Comparison of ENCODE assay signal across 29 cellular contexts in the genomic region with DNA sequence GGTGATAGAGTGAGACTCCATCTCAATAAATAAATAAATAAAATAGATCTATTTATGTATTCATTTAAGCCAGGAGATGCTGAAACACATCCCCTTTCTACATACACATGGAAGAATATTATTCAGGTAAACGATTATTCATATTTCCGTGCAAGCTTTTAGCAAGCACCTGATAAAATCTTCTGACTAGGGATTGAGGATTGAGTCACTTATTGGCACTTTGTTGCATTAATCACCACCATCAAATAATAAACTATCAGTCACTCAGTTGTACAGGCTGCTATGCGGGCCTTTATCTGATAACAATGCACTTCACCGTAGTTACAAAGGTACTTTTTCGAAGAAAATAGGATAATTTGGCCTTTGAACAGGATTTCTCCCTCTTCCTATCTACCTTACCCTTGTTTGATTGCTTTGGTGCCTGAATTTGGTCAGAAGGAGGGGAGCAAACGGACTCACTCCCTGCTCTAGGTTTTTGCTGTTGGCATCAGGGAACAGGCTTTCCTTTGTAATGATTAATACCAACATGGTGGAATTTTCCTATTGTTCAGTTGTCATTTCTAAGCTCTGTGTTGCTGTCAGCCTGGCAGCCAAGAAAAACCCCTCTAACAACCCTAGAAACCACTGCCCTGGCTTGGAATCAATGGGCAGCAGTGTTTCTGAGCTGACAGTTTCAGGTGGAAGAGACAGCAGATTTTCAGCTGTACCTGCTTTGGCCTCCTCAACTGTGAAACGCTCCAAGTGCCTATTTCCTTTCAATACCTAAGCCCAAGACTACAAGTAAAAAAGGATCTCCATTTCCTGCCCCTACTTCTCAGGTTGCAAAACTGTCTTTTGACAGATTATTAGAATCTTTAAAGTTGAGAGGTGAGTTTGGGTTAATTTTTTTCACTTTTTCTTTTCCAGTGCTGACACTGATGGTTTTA.
A peak's percentile ranks its signal among the peaks of the same experiment; 100 is the strongest.
DNase-seq lines count a peak whose midpoint lies in the region; ATAC-seq, FAIRE-seq and TF ChIP-seq lines count a peak whose summit lies in the region.
"Had no signal": no experiment of that assay in that cellular context is flagged by ENCODE, and none has a peak within 500 bp of the region (broad histone marks: within the 10 kb centered on the region; RNA-seq: fewer than 3 reads in every experiment).

No MANE protein-coding gene starts in this region.

- H3K27ac ChIP-seq in KOPT-K1 (ENCODE audit: low read depth, low read length, poor library complexity, severe bottlenecking), result peak overlapping the region; percentile 53
- H3K27ac ChIP-seq in astrocyte (ENCODE audit: low read depth, low read length), result no peak overlapping the region
- H3K27ac ChIP-seq in foreskin keratinocyte, result no peak overlapping the region
- H3K27ac ChIP-seq in body of pancreas, result no peak overlapping the region
- no peak overlapping the region for H3K27ac ChIP-seq in neuronal stem cell (replicated peaks; ENCODE audit: low read length)
- H3K27ac ChIP-seq: sigmoid colon, suprapubic skin, VCaP had no signal

- ATAC-seq in foreskin keratinocyte (peak; percentile 95), body of pancreas (no peak)
- no peak for ATAC-seq in stimulated activated memory B cell treated with anti-CD40 and anti-IgM and Interleukin-4, amounts not matched to agents 10 μg/mL and 1 μg/mL and 100 μg/mL, for 72 hours

- H3K36me3 ChIP-seq in KOPT-K1 (ENCODE audit: insufficient read depth, low read length), result no peaks in the 10 kb centered on the region
- no peaks in the 10 kb centered on the region for H3K36me3 ChIP-seq in astrocyte (ENCODE audit: insufficient read depth, low read length)
- H3K36me3 ChIP-seq in body of pancreas (replicated peaks in 1 of 2; ENCODE audit: insufficient read depth in 1 of 2, low read depth in 2 of 2), result no peaks in the 10 kb centered on the region
- H3K36me3 ChIP-seq in neuronal stem cell (replicated peaks in 1 of 2; ENCODE audit: control insufficient read depth in 2 of 2, insufficient read depth in 2 of 2, low read length in 2 of 2), result no peaks in the 10 kb centered on the region
- H3K36me3 ChIP-seq in H7 (replicated peaks; ENCODE audit: control insufficient read depth, insufficient read depth, low read length), result no peaks in the 10 kb centered on the region
- H3K36me3 ChIP-seq: sigmoid colon, suprapubic skin had no signal

- H3K14ac ChIP-seq in neuronal stem cell (ENCODE audit: low read length), result no peak overlapping the region

- H3K9me3 ChIP-seq in KOPT-K1 (ENCODE audit: insufficient read depth, low read length, poor library complexity, severe bottlenecking), result no peaks in the 10 kb centered on the region
- H3K9me3 ChIP-seq in astrocyte (ENCODE audit: insufficient read depth, low read depth, low read length), result no peaks in the 10 kb centered on the region
- H3K9me3 ChIP-seq in body of pancreas, result no peaks in the 10 kb centered on the region
- H3K9me3 ChIP-seq in neuronal stem cell (replicated peaks in 1 of 2; ENCODE audit: control insufficient read depth in 2 of 2, insufficient read depth in 1 of 2, low read depth in 1 of 2, low read length in 2 of 2), result no peaks in the 10 kb centered on the region
- H3K9me3 ChIP-seq: sigmoid colon, suprapubic skin had no signal

- FAIRE-seq in GM12891 (lab: Jason Lieb, UNC) (peak; percentile 20), astrocyte (lab: Jason Lieb, UNC) (no peak)

- no peak overlapping the region for H3K23ac ChIP-seq in neuronal stem cell (ENCODE audit: low read depth, low read length, poor library complexity)

- H2AFZ ChIP-seq in astrocyte (ENCODE audit: low read depth, low read length) (peak overlapping the region; percentile 12), neuronal stem cell (ENCODE audit: low read length) (no peak overlapping the region)

- no peak overlapping the region for H2AK5ac ChIP-seq in neuronal stem cell (ENCODE audit: low read depth, low read length)

- TF ChIP-seq CTCF in astrocyte (IDR thresholded peaks at IDR 0.05; ENCODE audit: insufficient read depth, low read depth, low read length) (no peak), foreskin keratinocyte (conservative IDR thresholded peaks at IDR 0.05) (no peak), body of pancreas (IDR thresholded peaks at IDR 0.05) (no peak)

- H3K9ac ChIP-seq in astrocyte (ENCODE audit: low read length) (no peak overlapping the region), neuronal stem cell (ENCODE audit: low read depth, low read length, poor library complexity) (no peak overlapping the region)

- no peak overlapping the region for H3K4ac ChIP-seq in neuronal stem cell (ENCODE audit: low read length)

- H3K4me1 ChIP-seq in astrocyte (ENCODE audit: insufficient read depth, low read length) (no peaks in the 10 kb centered on the region), foreskin keratinocyte (no peaks in the 10 kb centered on the region), body of pancreas (no peaks in the 10 kb centered on the region), neuronal stem cell (ENCODE audit: control insufficient read depth in 2 of 2, insufficient read depth in 1 of 2, low read depth in 1 of 2, low read length in 2 of 2) (peaks cover 0 to 2% of the 10 kb centered on the region in 2 donors)
- H3K4me1 ChIP-seq: sigmoid colon, suprapubic skin had no signal

- H2BK5ac ChIP-seq in neuronal stem cell (ENCODE audit: low read length), result no peak overlapping the region

- no peaks in the 10 kb centered on the region for H3K4me1 Mint-ChIP-seq in astrocyte (ENCODE audit: low read depth, unreplicated experiment)
- H3K4me1 Mint-ChIP-seq in stimulated activated memory B cell treated with anti-CD40 and anti-IgM and Interleukin-4, amounts not matched to agents 10 μg/mL and 1 μg/mL and 100 μg/mL, for 72 hours, result no peaks in the 10 kb centered on the region
- H3K4me1 Mint-ChIP-seq: activated naive CD8-positive, alpha-beta T cell treated with anti-CD3 and anti-CD28 coated beads, Interleukin-2, amount 10 ng/mL, durations not matched to agents 7 days and 5 days had no signal

- H3K27me3 Mint-ChIP-seq in astrocyte (ENCODE audit: low read depth, unreplicated experiment), result no peaks in the 10 kb centered on the region
- no peaks in the 10 kb centered on the region for H3K27me3 Mint-ChIP-seq in stimulated activated memory B cell treated with anti-CD40 and anti-IgM and Interleukin-4, amounts not matched to agents 10 μg/mL and 1 μg/mL and 100 μg/mL, for 72 hours
- H3K27me3 Mint-ChIP-seq: activated T-cell treated with anti-CD3 and anti-CD28 coated beads, Interleukin-2, amount 50 U/mL, for 24 hours; progenitor cell of endocrine pancreas had no signal

- no peak overlapping the region for H2BK15ac ChIP-seq in neuronal stem cell (ENCODE audit: low read length)

- H2BK12ac ChIP-seq in neuronal stem cell (ENCODE audit: low read length), result no peak overlapping the region

- no peaks in the 10 kb centered on the region for H3K36me3 Mint-ChIP-seq in astrocyte (ENCODE audit: low read depth, unreplicated experiment)
- H3K36me3 Mint-ChIP-seq in stimulated activated memory B cell treated with anti-CD40 and anti-IgM and Interleukin-4, amounts not matched to agents 10 μg/mL and 1 μg/mL and 100 μg/mL, for 72 hours, result no peaks in the 10 kb centered on the region
- H3K36me3 Mint-ChIP-seq: activated naive CD8-positive, alpha-beta T cell treated with anti-CD3 and anti-CD28 coated beads, Interleukin-2, amount 10 ng/mL, durations not matched to agents 7 days and 5 days had no signal

- intact Hi-C loops in body of pancreas (cut with DNase I), result no loop called here

- TF ChIP-seq POLR2A in GM12891 (IDR thresholded peaks at IDR 0.05; ENCODE audit: low read depth, low read length), result no peak
- no peak for TF ChIP-seq POLR2A in body of pancreas (IDR thresholded peaks at IDR 0.05)

- DNase-seq in GM12891 (ENCODE audit: insufficient read length, low spot score) (no peak), astrocyte (ENCODE audit: low read depth) (no peak), foreskin keratinocyte (peak; percentile 36 to 65), body of pancreas (no peak), neuronal stem cell (ENCODE audit: low spot score) (no peak), H7 (no peak)
- DNase-seq: activated CD4-positive, alpha-beta T cell treated with anti-CD3 and anti-CD28 coated beads, Interleukin-2, amount 10 ng/mL, durations not matched to agents 24 days and 14 days; activated gamma-delta T cell; activated naive CD8-positive, alpha-beta T cell treated with anti-CD3 and anti-CD28 coated beads, Interleukin-2, amount 10 ng/mL, durations not matched to agents 7 days and 5 days; activated T-cell treated with anti-CD3 and anti-CD28 coated beads, Interleukin-2, amount 50 U/mL, for 24 hours; DMS79; effector CD8-positive, alpha-beta T cell; foreskin melanocyte; GF-D8; HCEC 1CT; KBM-7; NCI-H1048; NCI-H187; NCI-H526 treated with DMSO at 0.1 percent for 48 hours; Right ventricle myocardium superior; sigmoid colon; stimulated activated naive CD4-positive, alpha-beta T cell; T-helper 9 cell had no signal

- H3K18ac ChIP-seq in neuronal stem cell (ENCODE audit: low read length), result no peak overlapping the region

- no peak overlapping the region for H4K8ac ChIP-seq in neuronal stem cell (ENCODE audit: low read depth, low read length)

- peaks cover 2% of the 10 kb centered on the region for H3K9me3 Mint-ChIP-seq in astrocyte (ENCODE audit: unreplicated experiment)
- H3K9me3 Mint-ChIP-seq in stimulated activated memory B cell treated with anti-CD40 and anti-IgM and Interleukin-4, amounts not matched to agents 10 μg/mL and 1 μg/mL and 100 μg/mL, for 72 hours, result no peaks in the 10 kb centered on the region
- H3K9me3 Mint-ChIP-seq: activated CD4-positive, alpha-beta T cell treated with anti-CD3 and anti-CD28 coated beads, Interleukin-2, amount 10 ng/mL, durations not matched to agents 24 days and 14 days; activated naive CD8-positive, alpha-beta T cell treated with anti-CD3 and anti-CD28 coated beads, Interleukin-2, amount 10 ng/mL, durations not matched to agents 7 days and 5 days; activated T-cell treated with anti-CD3 and anti-CD28 coated beads, Interleukin-2, amount 50 U/mL, for 24 hours; neural crest cell had no signal

- H3K79me1 ChIP-seq in neuronal stem cell (ENCODE audit: low read depth, low read length), result no peaks in the 10 kb centered on the region

- H3K27me3 ChIP-seq in astrocyte (ENCODE audit: insufficient read depth, low read length) (no peaks in the 10 kb centered on the region), foreskin keratinocyte (peaks cover 3% of the 10 kb centered on the region), body of pancreas (no peaks in the 10 kb centered on the region), neuronal stem cell (ENCODE audit: control insufficient read depth in 3 of 3, insufficient read depth in 3 of 3, low read depth in 1 of 3, low read length in 3 of 3) (no peaks in the 10 kb centered on the region), H7 (ENCODE audit: control insufficient read depth, insufficient read depth, low read length) (no peaks in the 10 kb centered on the region; the same call in 1 of the 2 replicates)
- H3K27me3 ChIP-seq: sigmoid colon, suprapubic skin had no signal

- no peaks in the 10 kb centered on the region for H3K79me2 ChIP-seq in astrocyte (ENCODE audit: insufficient read depth, low read length)

- H3K4me3 ChIP-seq in astrocyte (ENCODE audit: insufficient read depth, low read depth, low read length) (no peak overlapping the region), body of pancreas (no peak overlapping the region), neuronal stem cell (ENCODE audit: low read length in 2 of 2) (no peak overlapping the region), H7 (ENCODE audit: insufficient read depth, low read depth, low read length) (no peak overlapping the region)
- H3K4me3 ChIP-seq: sigmoid colon, suprapubic skin had no signal

- H3K4me3 Mint-ChIP-seq in astrocyte (ENCODE audit: unreplicated experiment), result no peak overlapping the region
- no peak overlapping the region for H3K4me3 Mint-ChIP-seq in stimulated activated memory B cell treated with anti-CD40 and anti-IgM and Interleukin-4, amounts not matched to agents 10 μg/mL and 1 μg/mL and 100 μg/mL, for 72 hours
- H3K4me3 Mint-ChIP-seq: activated CD4-positive, alpha-beta T cell treated with anti-CD3 and anti-CD28 coated beads, Interleukin-2, amount 10 ng/mL, durations not matched to agents 24 days and 14 days; activated naive CD8-positive, alpha-beta T cell treated with anti-CD3 and anti-CD28 coated beads, Interleukin-2, amount 10 ng/mL, durations not matched to agents 7 days and 5 days; activated T-cell treated with anti-CD3 and anti-CD28 coated beads, Interleukin-2, amount 50 U/mL, for 24 hours; neural crest cell had no signal

- H3K4me2 ChIP-seq in astrocyte (ENCODE audit: low read length) (no peak overlapping the region), neuronal stem cell (ENCODE audit: insufficient read depth, low read length, poor library complexity, severe bottlenecking) (no peak overlapping the region)

- no peak overlapping the region for H4K91ac ChIP-seq in neuronal stem cell (ENCODE audit: low read depth, low read length, poor library complexity)

- no peak overlapping the region for H2BK120ac ChIP-seq in neuronal stem cell (ENCODE audit: low read depth, low read length)

- H3K27ac Mint-ChIP-seq in astrocyte (ENCODE audit: unreplicated experiment), result no peak overlapping the region
- H3K27ac Mint-ChIP-seq in stimulated activated memory B cell treated with anti-CD40 and anti-IgM and Interleukin-4, amounts not matched to agents 10 μg/mL and 1 μg/mL and 100 μg/mL, for 72 hours, result no peak overlapping the region
- H3K27ac Mint-ChIP-seq: activated CD4-positive, alpha-beta T cell treated with anti-CD3 and anti-CD28 coated beads, Interleukin-2, amount 10 ng/mL, durations not matched to agents 24 days and 14 days; activated naive CD8-positive, alpha-beta T cell treated with anti-CD3 and anti-CD28 coated beads, Interleukin-2, amount 10 ng/mL, durations not matched to agents 7 days and 5 days; activated T-cell treated with anti-CD3 and anti-CD28 coated beads, Interleukin-2, amount 50 U/mL, for 24 hours had no signal

- 80 to 81% methylated on average over 7 of the region's 7 CpGs for WGBS in body of pancreas, 2 donors
- no CpG with 5 or more reads among the region's 7 CpGs for WGBS in neuronal stem cell (ENCODE audit: extremely low coverage in 2 of 2, insufficient read length in 2 of 2, insufficient replicate concordance in 1 of 2), 2 donors

- no peaks in the 10 kb centered on the region for H4K20me1 ChIP-seq in astrocyte (ENCODE audit: insufficient read depth, low read length)

Comparison
In these comparisons a context has a peak if more than half of its experiments do, and no peak if none do; other contexts are left out.
1. DNase-seq: peak in foreskin keratinocyte (2 of 2); none in GM12891 (single experiment), astrocyte (single experiment), body of pancreas (0 of 4), neuronal stem cell (single experiment) and H7 (single experiment).